ENCODE assay signal across 21 cellular contexts in genomic region chr7:121966538-121967332, GRCh38.
DNase-seq lines count a peak whose midpoint lies in the region; TF ChIP-seq lines count a peak whose summit lies in the region.
"Had no signal": no experiment of that assay in that cellular context is flagged by ENCODE, and none has a peak within 500 bp of the region (broad histone marks: within the 10 kb centered on the region; RNA-seq: fewer than 3 reads in every experiment).

No MANE protein-coding gene starts in this region.

- H3K36me3 Mint-ChIP-seq in brain (peaks cover 15% of the 10 kb centered on the region), progenitor cell of endocrine pancreas (ENCODE audit: insufficient read depth) (no peaks in the 10 kb centered on the region)
- H3K36me3 Mint-ChIP-seq: CD4-positive, CD25-positive, alpha-beta regulatory T cell had no signal

- peaks cover 0 to 5% (median 0%) of the 10 kb centered on the region in 5 experiments for H3K9me3 Mint-ChIP-seq in brain
- no peaks in the 10 kb centered on the region for H3K9me3 Mint-ChIP-seq in progenitor cell of endocrine pancreas (ENCODE audit: low read depth)

- peaks cover 4% of the 10 kb centered on the region; the same call in 1 of the 2 replicates for H3K4me1 ChIP-seq in GM23248 (ENCODE audit: insufficient read depth)
- H3K4me1 ChIP-seq in HUES48 (ENCODE audit: control insufficient read depth, insufficient read depth, low read length), result peaks cover 39% of the 10 kb centered on the region
- peaks cover 32% of the 10 kb centered on the region; the same call in 1 of the 2 replicates for H3K4me1 ChIP-seq in iPS-20b (ENCODE audit: insufficient read depth, low read length)
- H3K4me1 ChIP-seq: BLaER1 had no signal

- H3F3A ChIP-seq in GM23248 (ENCODE audit: insufficient read depth), result peaks cover 4% of the 10 kb centered on the region; the same call in 1 of the 2 replicates

- H3K36me3 ChIP-seq in GM23248 (ENCODE audit: low read depth) (no peaks in the 10 kb centered on the region), HUES48 (ENCODE audit: control insufficient read depth, insufficient read depth, low read length) (peaks cover 6% of the 10 kb centered on the region), iPS-20b (ENCODE audit: insufficient read depth, low read depth, low read length) (peaks cover 19% of the 10 kb centered on the region; the same call in 1 of the 2 replicates)
- H3K36me3 ChIP-seq: BLaER1, MG63 had no signal

- H3K79me2 ChIP-seq in GM23248 (ENCODE audit: insufficient read depth), result no peaks in the 10 kb centered on the region

- H2AFZ ChIP-seq in GM23248, result no peak overlapping the region

- in situ Hi-C loops in GM23248 (cut with MboI), result no loop called here

- WGBS in GM23248 (ENCODE audit: low coverage in 1 of 2, low lambda C conversion rate in 2 of 2, missing lambda C conversion rate in 2 of 2), 2 experiments, result 72 to 76% methylated on average over 6 of the region's 6 CpGs

- H3K4me1 Mint-ChIP-seq in brain (peaks cover 33% of the 10 kb centered on the region), progenitor cell of endocrine pancreas (ENCODE audit: low read depth) (no peaks in the 10 kb centered on the region)
- H3K4me1 Mint-ChIP-seq: CD4-positive, CD25-positive, alpha-beta regulatory T cell had no signal

- H3K4me3 ChIP-seq in GM23248 (no peak overlapping the region), HUES48 (ENCODE audit: low read depth, low read length) (no peak overlapping the region), iPS-20b (ENCODE audit: low read length) (no peak overlapping the region)
- H3K4me3 ChIP-seq: BLaER1, K562, MG63 had no signal

- DNase-seq in GM23248 (peak; percentile 34), progenitor cell of endocrine pancreas (ENCODE audit: low spot score, unreplicated experiment) (no peak), NCI-H128 (lab: John Stamatoyannopoulos, UW; ENCODE audit: unreplicated experiment) (no peak), Kasumi-1 (lab: John Stamatoyannopoulos, UW) (no peak)
- DNase-seq: CD4-positive, CD25-positive, alpha-beta regulatory T cell; DMS153; DND-41; GOT3; MG63; NCI-H1694; NCI-H2227 treated with DMSO at 0.1 percent for 48 hours; NK-92 treated with Interleukin-12 subunit alpha and Interleukin-12 subunit beta, amount 100 ng/mL, for 24 hours; PC-3; SK-N-SH; SW 1271 had no signal

- TF ChIP-seq CTCF in brain (conservative IDR thresholded peaks at IDR 0.05) (no peak), progenitor cell of endocrine pancreas (IDR thresholded peaks at IDR 0.05; ENCODE audit: unreplicated experiment) (no peak)

- no peaks in the 10 kb centered on the region for H3K9me3 ChIP-seq in GM23248 (ENCODE audit: low read depth)
- H3K9me3 ChIP-seq in HUES48 (ENCODE audit: control insufficient read depth, insufficient read depth, low read length), result 0 out of 2 replicates have a peak, but pooled peaks cover 3% of the 10 kb centered on the region
- no peaks in the 10 kb centered on the region for H3K9me3 ChIP-seq in iPS-20b (ENCODE audit: insufficient read depth, low read depth, low read length)
- H3K9me3 ChIP-seq: BLaER1, MG63, SK-N-SH had no signal

- H3K9ac ChIP-seq in GM23248 (no peak overlapping the region), HUES48 (ENCODE audit: low read depth, low read length) (no peak overlapping the region), iPS-20b (ENCODE audit: low read depth, low read length) (peak overlapping the region; percentile 13; the same call in 1 of the 2 replicates)
- H3K9ac ChIP-seq: BLaER1, SK-N-SH had no signal

- H3K27ac Mint-ChIP-seq in brain (peak overlapping the region in 3 of 5 experiments; percentile 23 to 84 (median 61)), progenitor cell of endocrine pancreas (no peak overlapping the region)
- H3K27ac Mint-ChIP-seq: CD4-positive, CD25-positive, alpha-beta regulatory T cell had no signal

- no peaks in the 10 kb centered on the region for H3K27me3 Mint-ChIP-seq in brain
- H3K27me3 Mint-ChIP-seq in progenitor cell of endocrine pancreas, result no peaks in the 10 kb centered on the region
- H3K27me3 Mint-ChIP-seq: CD4-positive, CD25-positive, alpha-beta regulatory T cell had no signal

- H3K27ac ChIP-seq in GM23248, result no peak overlapping the region
- peak overlapping the region; percentile 16 for H3K27ac ChIP-seq in HUES48 (ENCODE audit: low read depth, low read length)
- H3K27ac ChIP-seq in iPS-20b (ENCODE audit: low read length), result peak overlapping the region; percentile 61
- H3K27ac ChIP-seq: BLaER1, HL-60 had no signal

- H3K27me3 ChIP-seq in GM23248 (replicated peaks; ENCODE audit: insufficient read depth) (no peaks in the 10 kb centered on the region), HUES48 (ENCODE audit: control insufficient read depth, insufficient read depth, low read length) (no peaks in the 10 kb centered on the region), iPS-20b (ENCODE audit: insufficient read depth, low read length) (no peaks in the 10 kb centered on the region)
- H3K27me3 ChIP-seq: BLaER1, MG63 had no signal

- H3K4me3 Mint-ChIP-seq in brain (peak overlapping the region in 2 of 5 experiments; percentile 8 to 29), progenitor cell of endocrine pancreas (ENCODE audit: low read depth) (no peak overlapping the region)
- H3K4me3 Mint-ChIP-seq: CD4-positive, CD25-positive, alpha-beta regulatory T cell had no signal

- no peaks in the 10 kb centered on the region for H4K20me1 ChIP-seq in GM23248 (ENCODE audit: insufficient read depth)
- H4K20me1 ChIP-seq: BLaER1 had no signal

- H3K4me2 ChIP-seq in GM23248 (ENCODE audit: unreplicated experiment), result no peak overlapping the region
- H3K4me2 ChIP-seq: BLaER1, SK-N-SH had no signal

- no peaks in the 10 kb centered on the region for H3K9me2 ChIP-seq in GM23248 (ENCODE audit: insufficient read depth)
- H3K9me2 ChIP-seq: SK-N-SH had no signal
